ENCODE assay signal across 8 cellular contexts in the genomic region with DNA sequence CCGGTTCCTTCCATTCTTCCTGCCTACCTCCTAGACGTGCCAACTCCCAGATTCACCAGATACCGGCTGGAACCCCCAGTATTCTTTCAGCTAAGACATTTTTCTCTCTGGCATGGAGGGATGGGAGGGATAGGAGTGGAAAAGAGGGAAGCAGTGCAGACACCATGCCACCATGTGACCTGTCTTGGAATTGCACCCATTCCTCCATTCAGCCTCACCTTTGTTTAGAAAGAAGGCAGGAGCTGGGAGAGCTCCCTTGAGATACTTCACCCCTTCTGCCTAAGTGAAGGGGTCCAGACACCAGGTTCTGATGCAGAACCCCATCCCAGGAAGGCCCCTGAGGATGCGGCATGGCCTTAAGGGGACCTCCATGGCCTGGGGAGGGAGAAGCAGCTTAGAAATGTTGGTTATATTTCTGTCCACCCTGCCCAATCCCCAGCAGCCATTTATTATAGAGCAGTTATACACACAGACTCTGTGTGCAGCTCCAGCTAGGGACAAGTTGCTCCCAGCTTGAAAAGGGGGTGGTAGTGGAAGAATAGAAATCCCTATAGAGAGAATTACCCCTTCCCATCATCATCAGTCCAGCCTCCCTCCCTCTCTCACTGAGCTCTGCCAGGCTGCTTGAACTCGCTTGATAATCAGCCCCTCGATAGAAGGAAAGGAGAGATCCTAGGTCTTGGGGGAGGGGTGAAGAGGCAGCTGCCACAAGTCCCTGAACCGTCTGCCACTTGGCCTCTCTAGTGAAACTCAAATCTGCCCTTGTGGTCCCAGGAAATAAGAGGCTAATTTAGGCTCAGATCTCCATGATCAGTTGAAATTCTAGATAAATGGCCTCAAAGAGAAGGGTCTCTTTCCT. TPM values are rescaled to one million over a fixed set of nuclear protein-coding genes. Genes with fewer than 3 reads are reported as not detected.
DNase-seq lines count a peak whose midpoint lies in the region; ATAC-seq and TF ChIP-seq lines count a peak whose summit lies in the region.

No MANE protein-coding gene starts in this region.

- CTCF ChIA-PET in AG04450 (lab: Charles Lee) = interaction anchor here (0.7 to 2.9 kb wide), 16 partner anchors 8 to 483 kb away, joined by 3 to 33 read pairs (median 4); a partner anchor contains a TSS

- POLR2A ChIA-PET in AG04450 (lab: Yijun Ruan, JAX) = interaction anchor here (2.7 kb wide), 1 partner anchor 77 kb away, joined by 12 read pairs; a partner anchor contains a TSS

- peak overlapping the region in 1 of 2 donors; percentile 1 for H3K9ac ChIP-seq in colonic mucosa (ENCODE audit: low read depth in 2 of 2, low read length in 2 of 2)

- H3K36me3 ChIP-seq in colonic mucosa = no peaks in the 10 kb centered on the region

- intact Hi-C loops in colonic mucosa (cut with DNase I) = no loop called here

- H3K27ac ChIP-seq in AG04450 (ENCODE audit: low read depth, low read length) (peak overlapping the region; percentile 85), colonic mucosa (peak overlapping the region; percentile 72)

- no peak for DNase-seq in AG04450 (ENCODE audit: low read depth, low spot score)
- peak; percentile 19 for DNase-seq in NCI-H526 treated with DMSO at 0.1 percent for 48 hours (lab: John Stamatoyannopoulos, UW)
- peak; percentile 48 for DNase-seq in colonic mucosa
- peak; percentile 39 for DNase-seq in mesenteric fat pad (ENCODE audit: low spot score)

- ATAC-seq in GM18867 (IDR thresholded peaks at IDR 0.05; ENCODE audit: unreplicated experiment) = no peak
- ATAC-seq in HG03135 (IDR thresholded peaks at IDR 0.05; ENCODE audit: unreplicated experiment) = no peak
- no peak for ATAC-seq in GM21619 (IDR thresholded peaks at IDR 0.05; ENCODE audit: unreplicated experiment)

- H3K9me3 ChIP-seq in AG04450 (ENCODE audit: control insufficient read depth, insufficient read depth, low read length) (no peaks in the 10 kb centered on the region; the same call in 1 of the 2 replicates), colonic mucosa (no peaks in the 10 kb centered on the region)

- TF ChIP-seq CTCF in AG04450 (IDR thresholded peaks at IDR 0.05; ENCODE audit: low read depth, low read length) (peak; percentile 71), GM12874 (IDR thresholded peaks at IDR 0.05; ENCODE audit: insufficient read depth, low read depth, low read length) (peak; percentile 59), colonic mucosa (IDR thresholded peaks at IDR 0.05) (peak; percentile 47)

- H3K4me1 ChIP-seq in colonic mucosa = no peaks in the 10 kb centered on the region

- H3K4me3 ChIP-seq in AG04450 (ENCODE audit: low read depth, low read length) (no peak overlapping the region), colonic mucosa (no peak overlapping the region)

- H3K27me3 ChIP-seq in AG04450 (ENCODE audit: control insufficient read depth, insufficient read depth, low read length) (no peaks in the 10 kb centered on the region), colonic mucosa (no peaks in the 10 kb centered on the region)

RNA-seq across cellular contexts. Expression of a gene that starts 5.1 kb away (rescaled TPM):
- polyA plus RNA-seq in AG04450 (2011; rRNA removed) = 5.1 and 9.5 TPM in 2 replicates
- polyA minus RNA-seq in AG04450 (2011; rRNA and poly(A)+ RNA removed) = 5.2 and 6.5 TPM in 2 replicates
- total RNA-seq in colonic mucosa = 1 to 10 TPM; 1.6 to 8.5 TPM
- total RNA-seq in mesenteric fat pad = 8.0 TPM

RNA-seq across cellular contexts. Expression of a gene that starts 36.6 kb away (rescaled TPM):
- polyA plus RNA-seq in AG04450 (2011; rRNA removed) = not detected in 2 replicates
- not detected in 2 replicates for polyA minus RNA-seq in AG04450 (2011; rRNA and poly(A)+ RNA removed)
- total RNA-seq in colonic mucosa = under 1 TPM in 1 of 2 donors, not detected in 1; 0.64 TPM
- total RNA-seq in mesenteric fat pad = 0.39 TPM
